8 cellular contexts compared by ENCODE assay signal in genomic region chr5:177006265-177006972, GRCh38. TPM values are rescaled to one million over a fixed set of nuclear protein-coding genes. Genes with fewer than 3 reads are reported as not detected.
DNase-seq lines count a peak whose midpoint lies in the region; ATAC-seq and TF ChIP-seq lines count a peak whose summit lies in the region.

TSS of gene UIMC1 (minus strand) at chr5:177006779. CDS start at chr5:176982615, 24,164 bp downstream.

- TF ChIP-seq CTCF in lung (IDR thresholded peaks at IDR 0.05; ENCODE audit: control extremely low read depth, extremely low read depth): no peak

- peaks cover 5% of the 10 kb centered on the region for H3K27me3 Mint-ChIP-seq in CD4-positive, CD25-positive, alpha-beta regulatory T cell

- peak within 1 kb of the TSS; percentile 94 for H3K4me3 ChIP-seq in CD4-positive, CD25-positive, alpha-beta regulatory T cell (ENCODE audit: low read depth, low read length)
- peak within 1 kb of the TSS; percentile 89 for H3K4me3 ChIP-seq in lung

- no peaks in the 10 kb centered on the region for H3K27me3 ChIP-seq in CD4-positive, CD25-positive, alpha-beta regulatory T cell (ENCODE audit: control insufficient read depth, insufficient read depth, low read length)
- no peaks in the 10 kb centered on the region for H3K27me3 ChIP-seq in lung (ENCODE audit: control insufficient read depth, insufficient read depth)

- peak within 1 kb of the TSS; percentile 76 to 96 (median 95) for H3K27ac Mint-ChIP-seq in CD4-positive, CD25-positive, alpha-beta regulatory T cell

- H3K4me1 ChIP-seq in CD4-positive, CD25-positive, alpha-beta regulatory T cell (ENCODE audit: control insufficient read depth, insufficient read depth, low read length, poor library complexity, severe bottlenecking): peaks cover 22% of the 10 kb centered on the region
- peaks cover 5 to 13% of the 10 kb centered on the region in 2 donors for H3K4me1 ChIP-seq in lung (ENCODE audit: control insufficient read depth in 2 of 2, insufficient read depth in 2 of 2, low read length in 2 of 2)

- peaks cover 0 to 2% (median 0%) of the 10 kb centered on the region in 7 donors for H3K9me3 Mint-ChIP-seq in CD4-positive, CD25-positive, alpha-beta regulatory T cell

- no peaks in the 10 kb centered on the region for H3K9me3 ChIP-seq in CD4-positive, CD25-positive, alpha-beta regulatory T cell (ENCODE audit: control insufficient read depth in 2 of 2, low read length in 2 of 2)
- H3K9me3 ChIP-seq in lung (ENCODE audit: control insufficient read depth in 2 of 2, insufficient read depth in 1 of 2, low read length in 1 of 2): no peaks in the 10 kb centered on the region

- ATAC-seq in CD4-positive, CD25-positive, alpha-beta regulatory T cell (ENCODE audit: low read depth in 2 of 2): peak; percentile 82 to 85
- ATAC-seq in GM19463 (IDR thresholded peaks at IDR 0.05; ENCODE audit: unreplicated experiment) (peak; percentile 67), lung (ENCODE audit: insufficient read depth, low FRiP score) (peak; percentile 95)

- no peaks in the 10 kb centered on the region for H3K36me3 Mint-ChIP-seq in CD4-positive, CD25-positive, alpha-beta regulatory T cell

- peaks cover 16 to 42% (median 29%) of the 10 kb centered on the region in 4 donors for H3K4me1 Mint-ChIP-seq in CD4-positive, CD25-positive, alpha-beta regulatory T cell

- H3K27ac ChIP-seq in CD4-positive, CD25-positive, alpha-beta regulatory T cell (ENCODE audit: insufficient read depth, low read length, poor library complexity, severe bottlenecking): peak within 1 kb of the TSS; percentile 80
- H3K27ac ChIP-seq in lung (ENCODE audit: low read depth in 1 of 2, low read length in 1 of 2): peak within 1 kb of the TSS; percentile 87 to 95

- peak; percentile 82 to 95 (median 89) for DNase-seq in CD4-positive, CD25-positive, alpha-beta regulatory T cell
- peak; percentile 82 for DNase-seq in HPDE6-E6E7 (ENCODE audit: extremely low spot score)
- DNase-seq in NK-92 treated with Interleukin-12 subunit alpha and Interleukin-12 subunit beta, amount 100 ng/mL, for 24 hours (lab: John Stamatoyannopoulos, UW): peak; percentile 82
- peak; percentile 98 for DNase-seq in activated CD8-positive, alpha-beta memory T cell treated with anti-CD3 and anti-CD28 coated beads for 24 hours
- DNase-seq in effector CD4-positive, alpha-beta T cell: peak; percentile 87
- peak; percentile 93 for DNase-seq in lung (ENCODE audit: low spot score)
- peak; percentile 86 to 92 (median 88) for DNase-seq in stimulated activated CD4-positive, alpha-beta T cell treated with anti-CD3 and anti-CD28 coated beads, TNF-alpha, amount 100 ng/mL, for 24 hours (ENCODE audit: low read depth in 3 of 3)

- H3K36me3 ChIP-seq in CD4-positive, CD25-positive, alpha-beta regulatory T cell (ENCODE audit: control insufficient read depth, insufficient read depth, low read length): no peaks in the 10 kb centered on the region
- H3K36me3 ChIP-seq in lung (ENCODE audit: control insufficient read depth in 2 of 2, insufficient read depth in 2 of 2, low read length in 2 of 2): no peaks in the 10 kb centered on the region

- 0 to 1% methylated on average over 77 to 83 of the region's 83 CpGs for WGBS in lung, 2 donors

- H3K4me3 Mint-ChIP-seq in CD4-positive, CD25-positive, alpha-beta regulatory T cell: peak within 1 kb of the TSS; percentile 92 to 99 (median 94)

RNA-seq across cellular contexts. Expression of gene UIMC1, which starts in this region (rescaled TPM):
- 80.7 TPM for total RNA-seq in CD4-positive, CD25-positive, alpha-beta regulatory T cell
- 10 to 100 TPM; 18.0 to 23.3 (median 21.1) TPM for polyA plus RNA-seq in CD4-positive, CD25-positive, alpha-beta regulatory T cell
- 10 to 100 TPM; 33.9 to 50.8 TPM for total RNA-seq in lung
- 10 to 100 TPM; 21.6 to 21.9 TPM for polyA plus RNA-seq in lung

Comparison
In these comparisons a context has a peak if more than half of its experiments do, and no peak if none do; other contexts are left out.
1. Peak in every context shown above with its lines: DNase-seq, ATAC-seq, H3K4me3 ChIP-seq and H3K27ac ChIP-seq.